ENCODE assay signal across 8 cellular contexts in genomic region chr7:101507791-101508252, GRCh38.
DNase-seq lines count a peak whose midpoint lies in the region; ATAC-seq lines count a peak whose summit lies in the region.

No MANE protein-coding gene starts in this region.

- H3K27me3 Mint-ChIP-seq in naive thymus-derived CD8-positive, alpha-beta T cell = peaks cover 2 to 24% (median 17%) of the 10 kb centered on the region in 5 donors

- H3K4me3 Mint-ChIP-seq in naive thymus-derived CD8-positive, alpha-beta T cell = peak overlapping the region in 6 of 10 donors; percentile 15 to 65 (median 58)

- no peaks in the 10 kb centered on the region for H3K9me3 Mint-ChIP-seq in naive thymus-derived CD8-positive, alpha-beta T cell

- peak; percentile 34 for DNase-seq in NK-92 treated with Interleukin-12 subunit alpha and Interleukin-12 subunit beta, amount 100 ng/mL, for 24 hours (lab: John Stamatoyannopoulos, UW)
- DNase-seq in NK-92 (lab: John Stamatoyannopoulos, UW; ENCODE audit: unreplicated experiment) (no peak), NCI-H1048 (lab: John Stamatoyannopoulos, UW) (peak; percentile 21), SW 1271 (lab: John Stamatoyannopoulos, UW) (peak; percentile 32 to 43), dedifferentiated amniotic fluid mesenchymal stem cell (ENCODE audit: extremely low spot score) (peak; percentile 51)
- peak in 7 of 10 donors; percentile 3 to 46 (median 24) for DNase-seq in naive thymus-derived CD8-positive, alpha-beta T cell

- H3K36me3 Mint-ChIP-seq in naive thymus-derived CD8-positive, alpha-beta T cell = no peaks in the 10 kb centered on the region

- peak in 1 of 2 donors; percentile 22 for ATAC-seq in naive thymus-derived CD8-positive, alpha-beta T cell
- ATAC-seq in GM21360 (IDR thresholded peaks at IDR 0.05; ENCODE audit: unreplicated experiment) (no peak), HG03460 (IDR thresholded peaks at IDR 0.05; ENCODE audit: unreplicated experiment) (no peak)

- POLR2A ChIA-PET in naive thymus-derived CD8-positive, alpha-beta T cell (lab: Charles Lee) = no interaction called here

- H3K4me1 Mint-ChIP-seq in naive thymus-derived CD8-positive, alpha-beta T cell = peaks cover 5 to 21% (median 7%) of the 10 kb centered on the region in 4 donors

- peak overlapping the region in 4 of 10 donors; percentile 4 to 71 (median 43) for H3K27ac Mint-ChIP-seq in naive thymus-derived CD8-positive, alpha-beta T cell
